26 cellular contexts compared by ENCODE assay signal in genomic region chr1:200929530-200930278, GRCh38. TPM values are rescaled to one million over a fixed set of nuclear protein-coding genes. Genes with fewer than 3 reads are reported as not detected.
"Had no signal": no experiment of that assay in that cellular context is flagged by ENCODE, and none has a peak within 500 bp of the region (broad histone marks: within the 10 kb centered on the region; RNA-seq: fewer than 3 reads in every experiment).

No MANE protein-coding gene starts in this region.

- H3K9me3 Mint-ChIP-seq: mesothelial cell of epicardium, nephron progenitor cell had no signal

- H3K27ac Mint-ChIP-seq: activated CD8-positive, alpha-beta T cell treated with anti-CD3 and anti-CD28 coated beads, Interleukin-2, amount 10 ng/mL, durations not matched to agents 7 days and 5 days; activated naive CD8-positive, alpha-beta T cell treated with anti-CD3 and anti-CD28 coated beads, Interleukin-2, amount 10 ng/mL, durations not matched to agents 7 days and 5 days; activated T-cell treated with anti-CD3 and anti-CD28 coated beads, Interleukin-2, amount 50 U/mL, for 24 hours; activated T-helper 2 cell treated with anti-CD3 and anti-CD28 coated beads, Interferon-gamma antibody, Interleukin-2, Interleukin-4, amounts not matched to agents 10 μg/mL and 5 μg/mL and 100 μg/mL, durations not matched to agents 14 hours and 24 hours and 36 hours; mesothelial cell of epicardium; nephron progenitor cell had no signal

- H3K4me1 Mint-ChIP-seq: mesothelial cell of epicardium, nephron progenitor cell had no signal

- H3K36me3 ChIP-seq: breast epithelium, right lobe of liver, thoracic aorta, upper lobe of right lung had no signal

- H3K79me2 ChIP-seq: parathyroid adenoma had no signal

- H3K27me3 ChIP-seq: breast epithelium, right lobe of liver, upper lobe of right lung had no signal

- ATAC-seq: activated CD8-positive, alpha-beta T cell treated with anti-CD3 and anti-CD28 coated beads, Interleukin-2, amount 10 ng/mL, durations not matched to agents 7 days and 5 days; left lobe of liver; right lobe of liver; upper lobe of right lung had no signal

- H3K27ac ChIP-seq: breast epithelium, parathyroid adenoma, right lobe of liver, upper lobe of right lung had no signal

- H3K4me3 ChIP-seq: breast epithelium, lung, right lobe of liver, thoracic aorta, upper lobe of right lung had no signal

- H3K9me3 ChIP-seq: breast epithelium, right lobe of liver, thoracic aorta, upper lobe of right lung had no signal

- H3K9ac ChIP-seq: parathyroid adenoma had no signal

- H3K4me3 Mint-ChIP-seq: activated CD8-positive, alpha-beta T cell treated with anti-CD3 and anti-CD28 coated beads, Interleukin-2, amount 10 ng/mL, durations not matched to agents 7 days and 5 days; activated naive CD8-positive, alpha-beta T cell treated with anti-CD3 and anti-CD28 coated beads, Interleukin-2, amount 10 ng/mL, durations not matched to agents 7 days and 5 days; activated T-cell treated with anti-CD3 and anti-CD28 coated beads, Interleukin-2, amount 50 U/mL, for 24 hours; mesothelial cell of epicardium; nephron progenitor cell had no signal

- H3K4me1 ChIP-seq: breast epithelium, parathyroid adenoma, right lobe of liver, upper lobe of right lung had no signal

- DNase-seq: activated CD4-positive, alpha-beta T cell treated with anti-CD3 and anti-CD28 coated beads for 1 hour; activated CD4-positive, alpha-beta T cell treated with anti-CD3 and anti-CD28 coated beads, Interleukin-2, amount 50 U/mL, for 1 hour; activated CD8-positive, alpha-beta T cell treated with anti-CD3 and anti-CD28 coated beads, Interleukin-2, amount 10 ng/mL, durations not matched to agents 7 days and 5 days; activated naive CD4-positive, alpha-beta T cell treated with Interleukin-2 at 50 U/mL for 16 hours; activated naive CD8-positive, alpha-beta T cell treated with anti-CD3 and anti-CD28 coated beads, Interleukin-2, amount 10 ng/mL, durations not matched to agents 7 days and 5 days; activated T-cell treated with anti-CD3 and anti-CD28 coated beads, Interleukin-2, amount 50 U/mL, for 24 hours; amniotic stem cell; cerebellar nuclear complex; foreskin fibroblast; kidney; nephron progenitor cell; right lobe of liver; stimulated activated CD4-positive, alpha-beta T cell treated with anti-CD3 and anti-CD28 coated beads, Interleukin-4, amount 100 ng/mL, for 1 hour; stimulated activated naive CD4-positive, alpha-beta T cell treated with Interleukin-2 at 50 U/mL for 16 hours; T-helper 9 cell; upper lobe of right lung had no signal

- H2AFZ ChIP-seq: parathyroid adenoma had no signal

- H3K36me3 Mint-ChIP-seq: activated naive CD8-positive, alpha-beta T cell treated with anti-CD3 and anti-CD28 coated beads, Interleukin-2, amount 10 ng/mL, durations not matched to agents 7 days and 5 days; mesothelial cell of epicardium had no signal

RNA-seq across cellular contexts. Expression of gene INAVA, which starts 35.0 kb away (rescaled TPM):
- total RNA-seq: activated T-helper 2 cell treated with anti-CD3 and anti-CD28 coated beads, Interferon-gamma antibody, Interleukin-2, Interleukin-4, amounts not matched to agents 10 μg/mL and 5 μg/mL and 100 μg/mL, durations not matched to agents 14 hours and 24 hours and 36 hours; fibroblast of lung; T-helper 1 cell treated with Interleukin-12 subunit alpha and Interleukin-12 subunit beta and Interleukin-4 antibody, amounts not matched to agents 30 ng/mL and 1 ng/mL, for 36 hours had no signal

RNA-seq across cellular contexts. Expression of gene GPR25, which starts 56.9 kb away (rescaled TPM):
- total RNA-seq: activated T-helper 2 cell treated with anti-CD3 and anti-CD28 coated beads, Interferon-gamma antibody, Interleukin-2, Interleukin-4, amounts not matched to agents 10 μg/mL and 5 μg/mL and 100 μg/mL, durations not matched to agents 14 hours and 24 hours and 36 hours; epithelial cell of proximal tubule; fibroblast of lung; left lobe of liver; right lobe of liver; T-helper 1 cell treated with Interleukin-12 subunit alpha and Interleukin-12 subunit beta and Interleukin-4 antibody, amounts not matched to agents 30 ng/mL and 1 ng/mL, for 36 hours; thoracic aorta had no signal
- polyA plus RNA-seq: fibroblast of lung had no signal
